In genomic region chr12:131100031-131100674, GRCh38 we compare ENCODE assay signal across 25 cellular contexts.
"Had no signal": no experiment of that assay in that cellular context is flagged by ENCODE, and none has a peak within 500 bp of the region (broad histone marks: within the 10 kb centered on the region; RNA-seq: fewer than 3 reads in every experiment).

No MANE protein-coding gene starts in this region.

- H3K36me3 ChIP-seq: adrenal gland, thoracic aorta, uterus had no signal

- H3K36me3 Mint-ChIP-seq: activated naive CD8-positive, alpha-beta T cell treated with anti-CD3 and anti-CD28 coated beads for 36 hours; brain; natural killer cell treated with Interleukin-12 subunit alpha and Interleukin-12 subunit beta and Interleukin-15 and Interleukin-18, amount 100 ng/mL, for 72 hours had no signal

- H3K27ac ChIP-seq: adrenal gland, gastroesophageal sphincter, left ventricle myocardium inferior, skin epidermis, thoracic aorta, uterus, VCaP had no signal

- H3K9me3 Mint-ChIP-seq: activated naive CD4-positive, alpha-beta T cell treated with anti-CD3 and anti-CD28 coated beads for 36 hours; activated naive CD8-positive, alpha-beta T cell treated with anti-CD3 and anti-CD28 coated beads for 36 hours; activated T-cell treated with anti-CD3 and anti-CD28 coated beads, Interleukin-2, amount 50 U/mL, for 72 hours; natural killer cell treated with Interleukin-12 subunit alpha and Interleukin-12 subunit beta and Interleukin-15 and Interleukin-18, amount 100 ng/mL, for 72 hours; T-helper 2 cell treated with Interferon-gamma antibody and Interleukin-4, amounts not matched to agents 5 μg/mL and 100 μg/mL, for 36 hours had no signal

- H3K9me3 ChIP-seq: adrenal gland, left ventricle myocardium inferior, mucosa of descending colon, thoracic aorta, uterus had no signal

- H3K27me3 ChIP-seq: adrenal gland, gastroesophageal sphincter, uterus had no signal

- FAIRE-seq: endothelial cell of umbilical vein had no signal

- H3K4me3 ChIP-seq: adrenal gland, gastroesophageal sphincter, left ventricle myocardium inferior, lung, mucosa of descending colon, skin epidermis, thoracic aorta, uterus had no signal

- H3K27ac Mint-ChIP-seq: activated naive CD4-positive, alpha-beta T cell treated with anti-CD3 and anti-CD28 coated beads for 36 hours; activated naive CD8-positive, alpha-beta T cell treated with anti-CD3 and anti-CD28 coated beads for 36 hours; activated T-cell treated with anti-CD3 and anti-CD28 coated beads, Interleukin-2, amount 50 U/mL, for 72 hours; brain; natural killer cell treated with Interleukin-12 subunit alpha and Interleukin-12 subunit beta and Interleukin-15 and Interleukin-18, amount 100 ng/mL, for 72 hours; T-helper 2 cell treated with Interferon-gamma antibody and Interleukin-4, amounts not matched to agents 5 μg/mL and 100 μg/mL, for 36 hours had no signal

- DNase-seq: activated CD4-positive, alpha-beta T cell treated with anti-CD3 and anti-CD28 coated beads for 4 hours; activated CD4-positive, alpha-beta T cell treated with anti-CD3 and anti-CD28 coated beads, Interleukin-2, amount 50 U/mL, for 48 hours; activated naive CD4-positive, alpha-beta T cell treated with anti-CD3 and anti-CD28 coated beads for 36 hours; activated naive CD8-positive, alpha-beta T cell treated with anti-CD3 and anti-CD28 coated beads for 36 hours; activated T-cell treated with anti-CD3 and anti-CD28 coated beads, Interleukin-2, amount 50 U/mL, for 72 hours; caudate nucleus; left ventricle myocardium inferior; mesendoderm; mucosa of descending colon; stimulated activated CD4-positive, alpha-beta T cell treated with anti-CD3 and anti-CD28 coated beads, Interleukin-12 subunit alpha, Interleukin-12 subunit beta, amount 100 ng/mL, for 4 hours; stimulated activated CD4-positive, alpha-beta T cell treated with anti-CD3 and anti-CD28 coated beads, Interleukin-4, amount 100 ng/mL, for 1 hour; stimulated activated naive CD8-positive, alpha-beta T cell treated with anti-CD3 and anti-CD28 coated beads, Interleukin-15, Interleukin-2, amounts not matched to agents 100 U/mL and 50 U/mL, for 24 hours; T-helper 1 cell; trophoblast cell had no signal

- H3K4me3 Mint-ChIP-seq: activated naive CD4-positive, alpha-beta T cell treated with anti-CD3 and anti-CD28 coated beads for 36 hours; activated naive CD8-positive, alpha-beta T cell treated with anti-CD3 and anti-CD28 coated beads for 36 hours; activated T-cell treated with anti-CD3 and anti-CD28 coated beads, Interleukin-2, amount 50 U/mL, for 72 hours; brain; natural killer cell treated with Interleukin-12 subunit alpha and Interleukin-12 subunit beta and Interleukin-15 and Interleukin-18, amount 100 ng/mL, for 72 hours; T-helper 2 cell treated with Interferon-gamma antibody and Interleukin-4, amounts not matched to agents 5 μg/mL and 100 μg/mL, for 36 hours had no signal

- H3K4me1 ChIP-seq: uterus had no signal

- H3K27me3 Mint-ChIP-seq: activated naive CD8-positive, alpha-beta T cell treated with anti-CD3 and anti-CD28 coated beads for 36 hours; brain had no signal
